ENCODE assay signal across 1 cellular context in the genomic region with DNA sequence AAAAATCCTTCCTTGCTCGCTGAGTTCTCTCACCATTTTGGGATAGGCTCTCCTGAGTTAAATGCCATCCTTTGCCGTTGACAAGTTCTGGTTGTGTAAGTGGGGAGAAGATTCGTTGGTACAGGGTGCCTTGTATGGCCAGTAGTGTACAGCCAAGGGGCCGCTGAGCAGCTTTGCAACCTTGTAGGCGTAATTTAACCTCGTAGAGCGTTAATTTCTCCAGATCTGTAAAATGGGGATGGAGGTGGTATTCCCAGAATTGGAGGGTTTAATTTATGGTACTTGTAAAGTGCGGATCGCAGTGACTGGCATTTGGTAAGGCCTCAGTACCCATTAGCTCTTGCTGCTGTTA.
TF ChIP-seq lines count a peak whose summit lies in the region.

No MANE protein-coding gene starts in this region.

TF ChIP-seq in H1, 55 proteins besides CTCF, POLR2A, EP300 and RAD21:
- TF ChIP-seq POU5F1 (IDR thresholded peaks at IDR 0.05; ENCODE audit: low read depth, low read length) (no peak), TAF7 (optimal IDR thresholded peaks at IDR 0.05; ENCODE audit: borderline replicate concordance, low read depth, low read length) (no peak), GABPA (IDR thresholded peaks at IDR 0.05; ENCODE audit: borderline replicate concordance, insufficient read depth, low read length) (no peak), ZNF274 (IDR thresholded peaks at IDR 0.05; ENCODE audit: borderline replicate concordance, extremely low read depth, low read length) (no peak), TBP (IDR thresholded peaks at IDR 0.05; ENCODE audit: low read depth, low read length) (no peak), JUND (IDR thresholded peaks at IDR 0.05; ENCODE audit: low read length) (no peak), HDAC6 (IDR thresholded peaks at IDR 0.05; ENCODE audit: low read depth, low read length) (no peak), CHD2 (IDR thresholded peaks at IDR 0.05; ENCODE audit: low read length) (no peak), MAFK (IDR thresholded peaks at IDR 0.05; ENCODE audit: low read depth, low read length) (no peak), POLR2AphosphoS5 (IDR thresholded peaks at IDR 0.05; ENCODE audit: low read depth, low read length) (no peak), CEBPB (IDR thresholded peaks at IDR 0.05; ENCODE audit: low read depth, low read length) (no peak), FOSL1 (IDR thresholded peaks at IDR 0.05; ENCODE audit: insufficient read depth, low read depth, low read length) (no peak), CTBP2 (IDR thresholded peaks at IDR 0.05; ENCODE audit: borderline replicate concordance, insufficient read depth, insufficient read length, low read length) (no peak), SUZ12 (IDR thresholded peaks at IDR 0.05; ENCODE audit: low read length) (no peak; the same call in 1 of the 2 replicates), BRCA1 (IDR thresholded peaks at IDR 0.05; ENCODE audit: low read depth, low read length) (no peak)
